8 cellular contexts compared by ENCODE assay signal in genomic region chr13:23966691-23967615, GRCh38.
DNase-seq lines count a peak whose midpoint lies in the region; ATAC-seq and TF ChIP-seq lines count a peak whose summit lies in the region.

No MANE protein-coding gene starts in this region.

- TF ChIP-seq RAD21 in IMR-90 (IDR thresholded peaks at IDR 0.05; ENCODE audit: low read length): no peak

- H3K36me3 ChIP-seq in IMR-90 (ENCODE audit: control insufficient read depth, insufficient read depth, low read length) (no peaks in the 10 kb centered on the region), uterus (no peaks in the 10 kb centered on the region)

- H2BK120ac ChIP-seq in IMR-90 (ENCODE audit: low read depth, low read length): no peak overlapping the region

- H3K9ac ChIP-seq in IMR-90 (ENCODE audit: low read depth, low read length): no peak overlapping the region

- no peak overlapping the region for H3K18ac ChIP-seq in IMR-90 (ENCODE audit: low read depth, low read length)

- H4K5ac ChIP-seq in IMR-90 (ENCODE audit: low read depth, low read length): no peak overlapping the region

- dilution Hi-C loops in IMR-90 (cut with HindIII; ENCODE audit: low sequenced_read_pairs, unreplicated experiment): no loop called here

- intact Hi-C loops in right cardiac atrium (cut with DNase I) (no loop called here), Right ventricle myocardium inferior (cut with DNase I) (no loop called here), IMR-90 (cut with micrococcal nuclease) (loop anchor here (5.0 kb wide), 1 partner anchor 65 kb away; no protein-coding TSS in a partner anchor), uterus (cut with DNase I; ENCODE audit: low total_unique reads) (no loop called here)

- no peak for ATAC-seq in right cardiac atrium
- no peak for ATAC-seq in Right ventricle myocardium inferior
- no peak for ATAC-seq in IMR-90 (ENCODE audit: low read depth)
- ATAC-seq in HG03139 (IDR thresholded peaks at IDR 0.05; ENCODE audit: unreplicated experiment): no peak

- DNase-seq in right cardiac atrium: no peak
- no peak for DNase-seq in Right ventricle myocardium inferior (ENCODE audit: missing footprints)
- DNase-seq in IMR-90: peak; percentile 15
- DNase-seq in fibroblast of peridontal ligament (ENCODE audit: extremely low read depth): peak; percentile 42
- DNase-seq in uterus: no peak
- DNase-seq in retina: no peak
- DNase-seq in inferior parietal cortex (ENCODE audit: extremely low spot score): no peak

- H3K4me2 ChIP-seq in IMR-90 (ENCODE audit: low read depth, low read length): peak overlapping the region; percentile 74

- CTCF ChIA-PET in IMR-90 (lab: Yijun Ruan, JAX): no interaction called here

- in situ Hi-C loops in IMR-90 (cut with MboI; ENCODE audit: low sequenced_read_pairs): no loop called here

- 0 out of 2 replicates have a peak overlapping the region, but pooled peaks have one; percentile 14 for H2AK5ac ChIP-seq in IMR-90 (ENCODE audit: low read depth, low read length)

- no peak overlapping the region for H3K14ac ChIP-seq in IMR-90 (replicated peaks; ENCODE audit: low read depth, low read length)

- H2BK15ac ChIP-seq in IMR-90 (ENCODE audit: low read depth, low read length): no peak overlapping the region

- no peaks in the 10 kb centered on the region for H3K27me3 ChIP-seq in right cardiac atrium (ENCODE audit: control insufficient read depth, insufficient read depth)
- no peaks in the 10 kb centered on the region for H3K27me3 ChIP-seq in IMR-90 (ENCODE audit: control insufficient read depth, insufficient read depth, low read length)
- H3K27me3 ChIP-seq in uterus: no peaks in the 10 kb centered on the region

- H2BK5ac ChIP-seq in IMR-90 (ENCODE audit: low read depth, low read length, poor library complexity, severe bottlenecking): no peak overlapping the region

- H2BK20ac ChIP-seq in IMR-90 (ENCODE audit: low read depth, low read length): no peak overlapping the region; the same call in 1 of the 2 replicates

- H3K4me1 ChIP-seq in right cardiac atrium (ENCODE audit: control insufficient read depth, insufficient read depth, low read length): peaks cover 2% of the 10 kb centered on the region
- 0 out of 2 replicates have a peak, but pooled peaks cover 2% of the 10 kb centered on the region for H3K4me1 ChIP-seq in IMR-90 (ENCODE audit: control insufficient read depth, insufficient read depth, low read length)
- no peaks in the 10 kb centered on the region for H3K4me1 ChIP-seq in uterus

- H4K91ac ChIP-seq in IMR-90 (ENCODE audit: insufficient read depth, low read depth, low read length): no peak overlapping the region

- H3K4me3 ChIP-seq in right cardiac atrium (ENCODE audit: low read length) (peak overlapping the region; percentile 32), IMR-90 (ENCODE audit: insufficient read depth, low read depth, low read length) (no peak overlapping the region), uterus (peak overlapping the region; percentile 15 to 19)

- H3K9me1 ChIP-seq in IMR-90 (ENCODE audit: insufficient read depth, low read length): no peaks in the 10 kb centered on the region; the same call in 1 of the 2 replicates

- no TSS peak for BruUV-seq in IMR-90 (replicated peaks; lab: Mats Ljungman, UMichigan)

- H2AK9ac ChIP-seq in IMR-90 (replicated peaks; ENCODE audit: low read depth, low read length, poor library complexity): no peak overlapping the region

- TF ChIP-seq CTCF in IMR-90 (conservative IDR thresholded peaks at IDR 0.05; ENCODE audit: low read depth, low read length) (no peak), uterus (IDR thresholded peaks at IDR 0.05) (no peak)

- H3K56ac ChIP-seq in IMR-90 (ENCODE audit: extremely low read depth, insufficient read depth, low read length): no peak overlapping the region

- H3K9me3 ChIP-seq in right cardiac atrium (ENCODE audit: control insufficient read depth, low read length) (no peaks in the 10 kb centered on the region), IMR-90 (ENCODE audit: control insufficient read depth, insufficient read depth, low read length) (no peaks in the 10 kb centered on the region), uterus (no peaks in the 10 kb centered on the region)

- H3K79me1 ChIP-seq in IMR-90 (ENCODE audit: low read depth in 1 of 2, low read length in 2 of 2): no peaks in the 10 kb centered on the region

- H3K23ac ChIP-seq in IMR-90 (ENCODE audit: low read depth, low read length): no peak overlapping the region

- WGBS in right cardiac atrium: 53% methylated on average over 11 of the region's 11 CpGs
- no CpG with 5 or more reads among the region's 11 CpGs for WGBS in IMR-90 (ENCODE audit: extremely low coverage in 2 of 2, insufficient read length in 1 of 2), 2 experiments

- peak overlapping the region; percentile 57 for H2AFZ ChIP-seq in IMR-90 (replicated peaks; ENCODE audit: low read length, poor library complexity)

- no peak overlapping the region; the same call in none of the 2 replicates for H3K4ac ChIP-seq in IMR-90 (ENCODE audit: low read depth, low read length)

- H4K20me1 ChIP-seq in IMR-90 (ENCODE audit: insufficient read depth, low read length): no peaks in the 10 kb centered on the region

- TF ChIP-seq POLR2A in IMR-90 (IDR thresholded peaks at IDR 0.05; ENCODE audit: low read depth, low read length): no peak
- TF ChIP-seq POLR2A in uterus (IDR thresholded peaks at IDR 0.05): no peak

- POLR2A ChIA-PET in IMR-90 (lab: Charles Lee; ENCODE audit: unreplicated experiment): no interaction called here

- H4K8ac ChIP-seq in IMR-90 (ENCODE audit: low read depth in 2 of 2, low read length in 2 of 2): peak overlapping the region in 1 of 2 experiments; percentile 4; a peak in 1 of 4 replicates

- peak overlapping the region; percentile 30 for H3K27ac ChIP-seq in right cardiac atrium (ENCODE audit: low read length)
- no peak overlapping the region for H3K27ac ChIP-seq in IMR-90 (ENCODE audit: insufficient read depth, low read length)
- H3K27ac ChIP-seq in uterus: peak overlapping the region; percentile 43 to 62

TF ChIP-seq in IMR-90, 13 proteins besides CTCF, POLR2A, EP300 and RAD21:
- TF ChIP-seq USF2 (IDR thresholded peaks at IDR 0.05; ENCODE audit: low read depth, low read length): no peak
- no peak for TF ChIP-seq MAZ (IDR thresholded peaks at IDR 0.05; ENCODE audit: borderline replicate concordance, low read depth, low read length)
- TF ChIP-seq CHD1 (IDR thresholded peaks at IDR 0.05; ENCODE audit: low read depth, low read length): no peak
- no peak for TF ChIP-seq ELK1 (IDR thresholded peaks at IDR 0.05; ENCODE audit: borderline replicate concordance, low read depth, low read length)
- TF ChIP-seq BHLHE40 (IDR thresholded peaks at IDR 0.05; ENCODE audit: low read depth, low read length): no peak
- no peak for TF ChIP-seq MXI1 (IDR thresholded peaks at IDR 0.05; ENCODE audit: borderline replicate concordance, low read depth, low read length)
- no peak for TF ChIP-seq MAFK (IDR thresholded peaks at IDR 0.05; ENCODE audit: low read depth, low read length)
- no peak for TF ChIP-seq RCOR1 (IDR thresholded peaks at IDR 0.05; ENCODE audit: insufficient replicate concordance, low read length)
- no peak for TF ChIP-seq FOS (IDR thresholded peaks at IDR 0.05; ENCODE audit: low read depth, low read length)
- no peak for TF ChIP-seq RFX5 (IDR thresholded peaks at IDR 0.05; ENCODE audit: low read depth, low read length)
- no peak for TF ChIP-seq SMC3 (IDR thresholded peaks at IDR 0.05; ENCODE audit: low read depth, low read length)
- TF ChIP-seq NFE2L2 (IDR thresholded peaks at IDR 0.05; ENCODE audit: low read depth, low read length): no peak
- TF ChIP-seq CEBPB (IDR thresholded peaks at IDR 0.05; ENCODE audit: low read depth, low read length): no peak

Comparison
In these comparisons a context has a peak if more than half of its experiments do, and no peak if none do; other contexts are left out.
1. DNase-seq: peak in IMR-90 (single experiment) and fibroblast of peridontal ligament (single experiment); none in right cardiac atrium (0 of 3), Right ventricle myocardium inferior (single experiment), uterus (0 of 2), retina (single experiment) and inferior parietal cortex (single experiment).